Comparison of ENCODE assay signal across 1 cellular context in genomic region chr4:56424697-56425514, GRCh38.
TF ChIP-seq lines count a peak whose summit lies in the region.

No MANE protein-coding gene starts in this region.

TF ChIP-seq in HEK293, 187 proteins besides CTCF, POLR2A, EP300 and RAD21 (continued from another document):
- TF ChIP-seq REST (tag by site-specific recombination; IDR thresholded peaks at IDR 0.05): no peak
